Comparison of ENCODE assay signal across 12 cellular contexts in genomic region chr5:168404366-168404765, GRCh38.
DNase-seq lines count a peak whose midpoint lies in the region; ATAC-seq and TF ChIP-seq lines count a peak whose summit lies in the region.
"Had no signal": no experiment of that assay in that cellular context is flagged by ENCODE, and none has a peak within 500 bp of the region (broad histone marks: within the 10 kb centered on the region; RNA-seq: fewer than 3 reads in every experiment).

No MANE protein-coding gene starts in this region.

- ATAC-seq in heart left ventricle (peak; percentile 26 to 64 (median 52)), GM18870 (IDR thresholded peaks at IDR 0.05; ENCODE audit: unreplicated experiment) (no peak), HG03378 (IDR thresholded peaks at IDR 0.05; ENCODE audit: unreplicated experiment) (no peak), GM21737 (IDR thresholded peaks at IDR 0.05; ENCODE audit: unreplicated experiment) (no peak)
- ATAC-seq: A549 had no signal

- no peaks in the 10 kb centered on the region for H3K9me3 ChIP-seq in heart left ventricle
- H3K9me3 ChIP-seq: A549 had no signal

- WGBS in heart left ventricle, 4 donors: 30 to 35% (median 32%) methylated on average over 12 of the region's 12 CpGs

- no peak for DNase-seq in heart left ventricle
- no peak for DNase-seq in cardiac septum (ENCODE audit: low spot score)
- peak; percentile 62 for DNase-seq in kidney glomerular epithelial cell (lab: John Stamatoyannopoulos, UW)
- no peak for DNase-seq in DMS53 (lab: John Stamatoyannopoulos, UW)
- DNase-seq: activated T-cell treated with anti-CD3 and anti-CD28 coated beads for 4 hours, NCI-H2081 treated with DMSO at 0.1 percent for 48 hours had no signal

- peak overlapping the region in 2 of 12 donors; percentile 11 to 29 for H3K27ac ChIP-seq in heart left ventricle
- peak overlapping the region; percentile 84 for H3K27ac ChIP-seq in cingulate gyrus (ENCODE audit: low read depth, low read length)
- H3K27ac ChIP-seq: A549, HL-60 had no signal

- H3K4me1 ChIP-seq in heart left ventricle: peaks cover 0 to 15% (median 7%) of the 10 kb centered on the region in 12 donors

- H3K36me3 ChIP-seq in heart left ventricle: no peaks in the 10 kb centered on the region

- intact Hi-C loops in heart left ventricle (cut with DNase I) (no loop called here), cardiac septum (cut with DNase I) (no loop called here)

- H3K27me3 ChIP-seq in heart left ventricle: no peaks in the 10 kb centered on the region

- no peak overlapping the region for H3K4me3 ChIP-seq in heart left ventricle
- H3K4me3 ChIP-seq: A549 had no signal

- TF ChIP-seq POLR2A in heart left ventricle (IDR thresholded peaks at IDR 0.05): no peak

- peak in 1 of 12 donors; percentile 17 for TF ChIP-seq CTCF in heart left ventricle (IDR thresholded peaks at IDR 0.05)

Comparison
In these comparisons a context has a peak if more than half of its experiments do, and no peak if none do; other contexts are left out.
1. ATAC-seq: peak in heart left ventricle (4 of 4); none in GM18870 (single experiment), HG03378 (single experiment) and GM21737 (single experiment).